ENCODE assay signal across 13 cellular contexts in the genomic region with DNA sequence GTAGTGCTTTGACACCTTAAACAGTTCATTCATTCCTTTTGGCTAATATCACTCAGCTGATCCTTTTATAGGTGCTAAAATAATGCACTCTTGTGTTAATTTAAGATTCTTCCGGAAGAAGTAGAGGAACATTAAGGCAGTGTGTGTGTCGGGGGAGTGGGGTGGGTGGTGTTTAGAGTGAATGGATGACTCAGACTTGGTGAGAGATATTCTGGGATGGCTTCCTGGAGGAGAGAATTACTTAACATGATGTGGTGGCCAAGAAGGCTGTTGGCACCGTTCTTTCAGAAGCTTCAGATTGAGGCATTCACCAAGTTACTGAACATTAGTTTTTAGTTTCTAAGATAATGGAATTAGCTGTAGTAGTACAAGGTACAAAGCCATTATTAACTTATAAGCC.
DNase-seq lines count a peak whose midpoint lies in the region; ATAC-seq and TF ChIP-seq lines count a peak whose summit lies in the region.
"Had no signal": no experiment of that assay in that cellular context is flagged by ENCODE, and none has a peak within 500 bp of the region (broad histone marks: within the 10 kb centered on the region; RNA-seq: fewer than 3 reads in every experiment).

No MANE protein-coding gene starts in this region.

- no peaks in the 10 kb centered on the region for H3K9me3 ChIP-seq in GM23248 (ENCODE audit: low read depth)
- H3K9me3 ChIP-seq in WERI-Rb-1 (ENCODE audit: severe bottlenecking), result no peaks in the 10 kb centered on the region
- no peaks in the 10 kb centered on the region for H3K9me3 ChIP-seq in smooth muscle cell (replicated peaks; ENCODE audit: low read depth)

- H3K27ac Mint-ChIP-seq in glutamatergic neuron (ENCODE audit: unreplicated experiment), result peak overlapping the region; percentile 99

- no peaks in the 10 kb centered on the region for H3K36me3 ChIP-seq in GM23248 (ENCODE audit: low read depth)
- no peaks in the 10 kb centered on the region for H3K36me3 ChIP-seq in WERI-Rb-1
- no peaks in the 10 kb centered on the region for H3K36me3 ChIP-seq in smooth muscle cell (ENCODE audit: low read depth)

- H3K4me1 ChIP-seq in GM23248 (ENCODE audit: insufficient read depth) (peaks cover 44% of the 10 kb centered on the region), smooth muscle cell (ENCODE audit: low read depth) (no peaks in the 10 kb centered on the region)

- H3K4me1 Mint-ChIP-seq in glutamatergic neuron (ENCODE audit: low read depth, unreplicated experiment), result peaks cover 91% of the 10 kb centered on the region

- 0 to 4% methylated on average over 3 of the region's 3 CpGs for WGBS in GM23248 (ENCODE audit: low coverage in 1 of 2, low lambda C conversion rate in 2 of 2, missing lambda C conversion rate in 2 of 2), 2 experiments
- whole genome bisulfite sequencing in smooth muscle cell (ENCODE audit: low lambda C conversion rate), result 17% methylated on average over 3 of the region's 3 CpGs

- H4K20me1 ChIP-seq in GM23248 (ENCODE audit: insufficient read depth) (no peaks in the 10 kb centered on the region), smooth muscle cell (ENCODE audit: low read depth) (peaks cover 29% of the 10 kb centered on the region)

- no peaks in the 10 kb centered on the region for H3K9me2 ChIP-seq in GM23248 (ENCODE audit: insufficient read depth)

- peak overlapping the region; percentile 62 for H3K4me2 ChIP-seq in GM23248 (ENCODE audit: unreplicated experiment)
- H3K4me2 ChIP-seq in smooth muscle cell, result peak overlapping the region; percentile 50

- no peaks in the 10 kb centered on the region for H3K36me3 Mint-ChIP-seq in glutamatergic neuron (ENCODE audit: unreplicated experiment)

- H3K27me3 Mint-ChIP-seq in glutamatergic neuron (ENCODE audit: unreplicated experiment), result peaks cover 37% of the 10 kb centered on the region

- H3K4me3 ChIP-seq in GM23248 (no peak overlapping the region), WERI-Rb-1 (ENCODE audit: low read depth, low read length) (no peak overlapping the region), smooth muscle cell (no peak overlapping the region)
- H3K4me3 ChIP-seq: SK-N-MC had no signal

- H3K9ac ChIP-seq in GM23248, result no peak overlapping the region
- H3K9ac ChIP-seq in smooth muscle cell (ENCODE audit: low read depth), result no peak overlapping the region

- peak overlapping the region; percentile 88 for H3K4me3 Mint-ChIP-seq in glutamatergic neuron (ENCODE audit: unreplicated experiment)
- H3K4me3 Mint-ChIP-seq: nephron had no signal

- no peak for TF ChIP-seq CTCF in WERI-Rb-1 (IDR thresholded peaks at IDR 0.05; ENCODE audit: low read depth, low read length)
- TF ChIP-seq CTCF in glutamatergic neuron (IDR thresholded peaks at IDR 0.05; ENCODE audit: partially characterized antibody, unreplicated experiment), result no peak
- no peak for TF ChIP-seq CTCF in smooth muscle cell (IDR thresholded peaks at IDR 0.05; ENCODE audit: borderline replicate concordance, insufficient read depth, poor library complexity, severe bottlenecking)

- DNase-seq in GM23248 (peak; percentile 91), WERI-Rb-1 (no peak), glutamatergic neuron (no peak), smooth muscle cell (lab: John Stamatoyannopoulos, UW; ENCODE audit: unreplicated experiment) (no peak), NK-92 (lab: John Stamatoyannopoulos, UW; ENCODE audit: unreplicated experiment) (no peak), OCI-M1 (lab: John Stamatoyannopoulos, UW) (no peak)
- DNase-seq: activated CD4-positive, alpha-beta T cell treated with anti-CD3 and anti-CD28 coated beads for 48 hours; effector CD4-positive, alpha-beta T cell; stimulated activated CD4-positive, alpha-beta T cell treated with anti-CD3 and anti-CD28 coated beads, Interleukin-1b, Interleukin-23, amount 100 ng/mL, for 48 hours; stimulated activated naive CD4-positive, alpha-beta T cell treated with Interleukin-2 at 50 U/mL for 16 hours had no signal

- H3K27me3 ChIP-seq in GM23248 (replicated peaks; ENCODE audit: insufficient read depth), result no peaks in the 10 kb centered on the region
- H3K27me3 ChIP-seq in WERI-Rb-1 (ENCODE audit: insufficient read depth, low read depth, severe bottlenecking), result no peaks in the 10 kb centered on the region
- no peaks in the 10 kb centered on the region for H3K27me3 ChIP-seq in smooth muscle cell (ENCODE audit: low read depth)

- in situ Hi-C loops in GM23248 (cut with MboI), result no loop called here

- H2AFZ ChIP-seq in GM23248, result no peak overlapping the region
- H2AFZ ChIP-seq in smooth muscle cell (ENCODE audit: low read depth), result no peak overlapping the region

- H3K9me3 Mint-ChIP-seq in glutamatergic neuron (ENCODE audit: unreplicated experiment), result peaks cover 50% of the 10 kb centered on the region
- H3K9me3 Mint-ChIP-seq: nephron had no signal

- H3K27ac ChIP-seq in GM23248 (no peak overlapping the region; the same call in 1 of the 2 replicates), WERI-Rb-1 (peak overlapping the region; percentile 55), smooth muscle cell (ENCODE audit: low read depth) (peak overlapping the region; percentile 75)
- H3K27ac ChIP-seq: SK-N-MC had no signal

- peaks cover 32% of the 10 kb centered on the region for H3F3A ChIP-seq in GM23248 (ENCODE audit: insufficient read depth)
- peaks cover 22% of the 10 kb centered on the region for H3F3A ChIP-seq in smooth muscle cell (ENCODE audit: low read depth)

- H3K79me2 ChIP-seq in GM23248 (ENCODE audit: insufficient read depth) (no peaks in the 10 kb centered on the region), smooth muscle cell (ENCODE audit: low read depth) (peaks cover 12% of the 10 kb centered on the region)

- ATAC-seq in GM21367 (IDR thresholded peaks at IDR 0.05; ENCODE audit: unreplicated experiment), result no peak
